In the genomic region with DNA sequence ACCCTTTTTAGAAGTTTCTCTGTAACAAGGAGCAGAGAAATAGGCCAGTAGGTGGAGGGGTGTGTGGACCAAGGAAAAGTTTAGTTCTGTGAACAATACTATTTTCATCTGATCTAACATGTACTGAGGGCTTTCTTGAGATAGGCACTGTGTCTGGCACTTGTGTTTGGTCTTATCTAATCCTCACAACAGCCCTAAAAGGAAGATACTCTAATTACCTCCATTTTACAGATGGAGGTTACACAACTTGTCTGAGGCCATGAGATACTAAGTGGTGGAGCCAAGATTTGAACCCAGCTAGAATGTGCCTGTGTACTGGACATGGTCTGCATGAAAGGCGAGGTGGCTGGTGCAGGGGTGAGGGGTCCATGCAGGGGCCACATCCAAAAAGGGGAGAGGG, we compare ENCODE assay signal across 13 cellular contexts. TPM values are rescaled to one million over a fixed set of nuclear protein-coding genes. Genes with fewer than 3 reads are reported as not detected.
DNase-seq lines count a peak whose midpoint lies in the region; ATAC-seq, FAIRE-seq and TF ChIP-seq lines count a peak whose summit lies in the region.
"Had no signal": no experiment of that assay in that cellular context is flagged by ENCODE, and none has a peak within 500 bp of the region (broad histone marks: within the 10 kb centered on the region; RNA-seq: fewer than 3 reads in every experiment).

No MANE protein-coding gene starts in this region.

- peak overlapping the region; percentile 34 for H3K4me3 Mint-ChIP-seq in activated T-helper 2 cell treated with anti-CD3 and anti-CD28 coated beads, Interferon-gamma antibody, Interleukin-2, Interleukin-4, amounts not matched to agents 10 μg/mL and 5 μg/mL and 100 μg/mL, durations not matched to agents 14 hours and 24 hours and 36 hours (ENCODE audit: low read depth)
- H3K4me3 Mint-ChIP-seq: WTC11 had no signal

- H3K79me1 ChIP-seq in mesendoderm (ENCODE audit: low read length) = no peaks in the 10 kb centered on the region

- peaks cover 29% of the 10 kb centered on the region for H3K36me3 Mint-ChIP-seq in activated T-helper 2 cell treated with anti-CD3 and anti-CD28 coated beads, Interferon-gamma antibody, Interleukin-2, Interleukin-4, amounts not matched to agents 10 μg/mL and 5 μg/mL and 100 μg/mL, durations not matched to agents 14 hours and 24 hours and 36 hours (ENCODE audit: low read depth)
- H3K36me3 Mint-ChIP-seq: WTC11 had no signal

- no peak for TF ChIP-seq POLR2A in GM12891 (IDR thresholded peaks at IDR 0.05; ENCODE audit: low read depth, low read length)

- H3K9me3 ChIP-seq in BLaER1 = no peaks in the 10 kb centered on the region

- no peak overlapping the region for H4K5ac ChIP-seq in mesendoderm (ENCODE audit: low read length)

- H3K18ac ChIP-seq in mesendoderm (ENCODE audit: low read length) = no peak overlapping the region

- H4K20me1 ChIP-seq in BLaER1 = no peaks in the 10 kb centered on the region

- peaks cover 57% of the 10 kb centered on the region for H3K4me1 Mint-ChIP-seq in activated T-helper 2 cell treated with anti-CD3 and anti-CD28 coated beads, Interferon-gamma antibody, Interleukin-2, Interleukin-4, amounts not matched to agents 10 μg/mL and 5 μg/mL and 100 μg/mL, durations not matched to agents 14 hours and 24 hours and 36 hours (ENCODE audit: low read depth)

- 0 out of 2 replicates have a peak overlapping the region, but pooled peaks have one; percentile 6 for H3K4me3 ChIP-seq in BLaER1
- no peak overlapping the region for H3K4me3 ChIP-seq in mesendoderm (ENCODE audit: low read length)
- H3K4me3 ChIP-seq: SK-N-MC had no signal

- WGBS in mesendoderm (ENCODE audit: extremely low coverage, insufficient coverage, low lambda C conversion rate) = no CpG with 5 or more reads among the region's 1 CpG

- no peak overlapping the region for H2BK15ac ChIP-seq in mesendoderm (replicated peaks; ENCODE audit: low read depth)

- no peak for ATAC-seq in GM19397 (IDR thresholded peaks at IDR 0.05; ENCODE audit: unreplicated experiment)
- ATAC-seq: WTC11 had no signal

- H2AK5ac ChIP-seq in mesendoderm (ENCODE audit: low read length) = no peak overlapping the region

- no peaks in the 10 kb centered on the region for H3K9me3 Mint-ChIP-seq in activated T-helper 2 cell treated with anti-CD3 and anti-CD28 coated beads, Interferon-gamma antibody, Interleukin-2, Interleukin-4, amounts not matched to agents 10 μg/mL and 5 μg/mL and 100 μg/mL, durations not matched to agents 14 hours and 24 hours and 36 hours
- H3K9me3 Mint-ChIP-seq: WTC11 had no signal

- peak; percentile 77 for FAIRE-seq in GM12891 (lab: Jason Lieb, UNC)
- FAIRE-seq: bronchial epithelial cell had no signal

- no peaks in the 10 kb centered on the region for H3K27me3 Mint-ChIP-seq in activated T-helper 2 cell treated with anti-CD3 and anti-CD28 coated beads, Interferon-gamma antibody, Interleukin-2, Interleukin-4, amounts not matched to agents 10 μg/mL and 5 μg/mL and 100 μg/mL, durations not matched to agents 14 hours and 24 hours and 36 hours (ENCODE audit: low read depth)

- no peaks in the 10 kb centered on the region for H3K36me3 ChIP-seq in BLaER1
- no peaks in the 10 kb centered on the region for H3K36me3 ChIP-seq in mesendoderm (ENCODE audit: control insufficient read depth, insufficient read depth, low read length)

- peaks cover 72% of the 10 kb centered on the region for H3K4me1 ChIP-seq in BLaER1
- no peaks in the 10 kb centered on the region for H3K4me1 ChIP-seq in mesendoderm (ENCODE audit: control insufficient read depth, low read depth, low read length)

- no peak overlapping the region for H3K56ac ChIP-seq in mesendoderm (ENCODE audit: low read length)

- H2BK5ac ChIP-seq in mesendoderm (ENCODE audit: low read length) = no peak overlapping the region

- H3K4ac ChIP-seq in mesendoderm (ENCODE audit: low read depth, low read length) = no peak overlapping the region

- no peak overlapping the region for H4K8ac ChIP-seq in mesendoderm (ENCODE audit: low read depth, low read length)

- H2BK120ac ChIP-seq in mesendoderm (ENCODE audit: low read depth, low read length) = no peak overlapping the region

- peak overlapping the region; percentile 77 for H3K27ac Mint-ChIP-seq in activated T-helper 2 cell treated with anti-CD3 and anti-CD28 coated beads, Interferon-gamma antibody, Interleukin-2, Interleukin-4, amounts not matched to agents 10 μg/mL and 5 μg/mL and 100 μg/mL, durations not matched to agents 14 hours and 24 hours and 36 hours
- H3K27ac Mint-ChIP-seq: WTC11 had no signal

- H3K9ac ChIP-seq in BLaER1 (peak overlapping the region; percentile 12; the same call in 1 of the 2 replicates), mesendoderm (ENCODE audit: low read length) (no peak overlapping the region)

- intact Hi-C loops in activated T-helper 2 cell treated with anti-CD3 and anti-CD28 coated beads, Interferon-gamma antibody, Interleukin-2, Interleukin-4, amounts not matched to agents 10 μg/mL and 5 μg/mL and 100 μg/mL, durations not matched to agents 14 hours and 24 hours and 36 hours (cut with micrococcal nuclease) = no loop called here

- H3K4me2 ChIP-seq in BLaER1 (peak overlapping the region; percentile 77), mesendoderm (ENCODE audit: low read length) (no peak overlapping the region)

- no peaks in the 10 kb centered on the region for H3K79me2 ChIP-seq in mesendoderm (ENCODE audit: control insufficient read depth, insufficient read depth, low read length)

- H3K23ac ChIP-seq in mesendoderm (ENCODE audit: low read length) = peak overlapping the region; percentile 24

- peak overlapping the region; percentile 76 for H3K27ac ChIP-seq in BLaER1
- no peak overlapping the region for H3K27ac ChIP-seq in mesendoderm (ENCODE audit: low read depth, low read length)
- H3K27ac ChIP-seq: SK-N-MC had no signal

- DNase-seq in GM12891 (ENCODE audit: insufficient read length, low spot score) (no peak), mesendoderm (no peak), DMS79 (lab: John Stamatoyannopoulos, UW) (no peak), glomerular visceral epithelial cell (ENCODE audit: extremely low spot score) (no peak), 8988T (no peak)
- no peak for DNase-seq in activated T-helper 2 cell treated with anti-CD3 and anti-CD28 coated beads, Interferon-gamma antibody, Interleukin-2, Interleukin-4, amounts not matched to agents 10 μg/mL and 5 μg/mL and 100 μg/mL, durations not matched to agents 14 hours and 24 hours and 36 hours (ENCODE audit: low spot score)
- DNase-seq: islet precursor cell, NCI-H2171 treated with DMSO at 0.1 percent for 48 hours had no signal

- H3K27me3 ChIP-seq in BLaER1 (no peaks in the 10 kb centered on the region), mesendoderm (ENCODE audit: insufficient read depth, low read length, poor library complexity) (no peaks in the 10 kb centered on the region)

TF ChIP-seq in GM12891, 5 proteins besides CTCF, POLR2A, EP300 and RAD21:
- TF ChIP-seq TAF1 (IDR thresholded peaks at IDR 0.05; ENCODE audit: low read depth, low read length) (no peak), POLR2AphosphoS5 (IDR thresholded peaks at IDR 0.05; ENCODE audit: low read depth, low read length) (no peak), POU2F2 (IDR thresholded peaks at IDR 0.05; ENCODE audit: low read depth, low read length) (no peak), PAX5 (IDR thresholded peaks at IDR 0.05; ENCODE audit: insufficient read depth, low read length, severe bottlenecking) (no peak), SPI1 (IDR thresholded peaks at IDR 0.05; ENCODE audit: low read depth, low read length) (no peak)

RNA-seq across cellular contexts. Expression of a gene that starts 4.5 kb away (rescaled TPM):
- 6.7 TPM for polyA plus RNA-seq in GM12891 (2012; ENCODE audit: low read depth, missing spikeins)
- 31.8 and 36.0 TPM in 2 replicates for total RNA-seq in activated T-helper 2 cell treated with anti-CD3 and anti-CD28 coated beads, Interferon-gamma antibody, Interleukin-2, Interleukin-4, amounts not matched to agents 10 μg/mL and 5 μg/mL and 100 μg/mL, durations not matched to agents 14 hours and 24 hours and 36 hours
- 1.9 TPM for polyA plus RNA-seq in mesendoderm (2013, experiment 1 of 2)
- polyA plus RNA-seq in mesendoderm (2013, experiment 2 of 2) = 2.1 TPM

RNA-seq across cellular contexts. Expression of a gene that starts 5.2 kb away (rescaled TPM):
- polyA plus RNA-seq in GM12891 (2012; ENCODE audit: low read depth, missing spikeins) = 10.4 TPM
- 2.9 and 3.5 TPM in 2 replicates for total RNA-seq in activated T-helper 2 cell treated with anti-CD3 and anti-CD28 coated beads, Interferon-gamma antibody, Interleukin-2, Interleukin-4, amounts not matched to agents 10 μg/mL and 5 μg/mL and 100 μg/mL, durations not matched to agents 14 hours and 24 hours and 36 hours
- 1.1 TPM for polyA plus RNA-seq in mesendoderm (2013, experiment 1 of 2)
- 0.92 TPM for polyA plus RNA-seq in mesendoderm (2013, experiment 2 of 2)

RNA-seq across cellular contexts. Expression of a gene that starts 8.4 kb away (rescaled TPM):
- 34.7 TPM for polyA plus RNA-seq in GM12891 (2012; ENCODE audit: low read depth, missing spikeins)
- total RNA-seq in activated T-helper 2 cell treated with anti-CD3 and anti-CD28 coated beads, Interferon-gamma antibody, Interleukin-2, Interleukin-4, amounts not matched to agents 10 μg/mL and 5 μg/mL and 100 μg/mL, durations not matched to agents 14 hours and 24 hours and 36 hours = 64.9 and 69.6 TPM in 2 replicates
- 59.2 TPM for polyA plus RNA-seq in mesendoderm (2013, experiment 1 of 2)
- polyA plus RNA-seq in mesendoderm (2013, experiment 2 of 2) = 55.7 TPM

RNA-seq across cellular contexts. Expression of a gene that starts 26.1 kb away (rescaled TPM):
- 6.6 TPM for polyA plus RNA-seq in GM12891 (2012; ENCODE audit: low read depth, missing spikeins)
- total RNA-seq in activated T-helper 2 cell treated with anti-CD3 and anti-CD28 coated beads, Interferon-gamma antibody, Interleukin-2, Interleukin-4, amounts not matched to agents 10 μg/mL and 5 μg/mL and 100 μg/mL, durations not matched to agents 14 hours and 24 hours and 36 hours = 9.6 and 10.1 TPM in 2 replicates
- polyA plus RNA-seq in mesendoderm (2013, experiment 1 of 2) = 0.44 TPM
- polyA plus RNA-seq in mesendoderm (2013, experiment 2 of 2) = 0.42 TPM

RNA-seq across cellular contexts. Expression of a gene that starts 30.3 kb away (rescaled TPM):
- polyA plus RNA-seq in GM12891 (2012; ENCODE audit: low read depth, missing spikeins) = 46.6 TPM
- total RNA-seq in activated T-helper 2 cell treated with anti-CD3 and anti-CD28 coated beads, Interferon-gamma antibody, Interleukin-2, Interleukin-4, amounts not matched to agents 10 μg/mL and 5 μg/mL and 100 μg/mL, durations not matched to agents 14 hours and 24 hours and 36 hours = 98.6 and 106 TPM in 2 replicates
- polyA plus RNA-seq in mesendoderm (2013, experiment 1 of 2) = 101 TPM
- 96.5 TPM for polyA plus RNA-seq in mesendoderm (2013, experiment 2 of 2)
